13 cellular contexts compared by ENCODE assay signal in genomic region chr2:223959688-223960087, GRCh38. TPM values are rescaled to one million over a fixed set of nuclear protein-coding genes. Genes with fewer than 3 reads are reported as not detected.
DNase-seq lines count a peak whose midpoint lies in the region; ATAC-seq, FAIRE-seq and TF ChIP-seq lines count a peak whose summit lies in the region.
"Had no signal": no experiment of that assay in that cellular context is flagged by ENCODE, and none has a peak within 500 bp of the region (broad histone marks: within the 10 kb centered on the region; RNA-seq: fewer than 3 reads in every experiment).

No MANE protein-coding gene starts in this region.

- H4K20me1 ChIP-seq in GM12878 (ENCODE audit: control insufficient read depth, insufficient read depth): no peaks in the 10 kb centered on the region

- SMC1A ChIA-PET in GM12878 (lab: Charles Lee; ENCODE audit: uncharacterized antibody, unreplicated experiment): interaction anchor here (2.4 to 3.0 kb wide), 3 partner anchors 11 to 62 kb away, joined by 5 to 37 read pairs (median 9); no protein-coding TSS in a partner anchor

- H3K36me3 Mint-ChIP-seq in memory B cell: peaks cover 9% of the 10 kb centered on the region

- 22% methylated on average over 5 of the region's 5 CpGs for WGBS in GM12878 (ENCODE audit: insufficient coverage, insufficient replicate concordance, low lambda C conversion rate, missing lambda C conversion rate)

- ATAC-seq in GM12878 (no peak), memory B cell (ENCODE audit: low read depth) (no peak)

- H3K27ac ChIP-seq in ACC112 (ENCODE audit: low read depth, low read length) (no peak overlapping the region), GM12878 (ENCODE audit: control insufficient read depth, insufficient read depth) (no peak overlapping the region)
- H3K27ac ChIP-seq: vagina had no signal

- TF ChIP-seq POLR2A in GM12878 (IDR thresholded peaks at IDR 0.05; ENCODE audit: low read depth, low read length): no peak

- peaks cover 33% of the 10 kb centered on the region for H3K4me1 ChIP-seq in ACC112 (ENCODE audit: control insufficient read depth, insufficient read depth, low read length, unreplicated experiment)
- H3K4me1 ChIP-seq in GM12878 (ENCODE audit: control insufficient read depth, insufficient read depth, low read length): peaks cover 11% of the 10 kb centered on the region

- in situ Hi-C loops in GM12878 (cut with MboI): loop anchor here (10.0 kb wide), 1 partner anchor 625 kb away; the partner anchor contains the start of gene CUL3

- H2AFZ ChIP-seq in ACC112 (ENCODE audit: low read length, unreplicated experiment) (no peak overlapping the region), GM12878 (ENCODE audit: control insufficient read depth, low read depth, low read length) (no peak overlapping the region)

- H3K4me3 Mint-ChIP-seq in memory B cell: peak overlapping the region; percentile 41

- no peak overlapping the region for H3K27ac Mint-ChIP-seq in memory B cell

- H3K9me3 Mint-ChIP-seq in memory B cell: no peaks in the 10 kb centered on the region

- no peaks in the 10 kb centered on the region for H3K27me3 Mint-ChIP-seq in memory B cell

- no TSS peak for BruUV-seq in GM12878 (replicated peaks; lab: Mats Ljungman, UMichigan)

- TF ChIP-seq CTCF in HFF-Myc (IDR thresholded peaks at IDR 0.05; ENCODE audit: low read depth, low read length, missing control alignments): no peak
- TF ChIP-seq CTCF in GM12878 (IDR thresholded peaks at IDR 0.05 in 2 of 3, conservative IDR thresholded peaks at IDR 0.05 in 1 of 3; ENCODE audit: control insufficient read depth in 2 of 3, extremely low read depth in 1 of 3, insufficient read depth in 1 of 3, low read depth in 3 of 3, low read length in 3 of 3): no peak

- CTCF ChIA-PET in GM12878 (lab: Yijun Ruan, JAX): interaction anchor here (0.6 to 3.8 kb wide), 2 partner anchors 11 to 34 kb away, joined by 3 to 74 read pairs; no protein-coding TSS in a partner anchor

- peak overlapping the region; percentile 89 for H3K4me3 ChIP-seq in ACC112 (ENCODE audit: low read depth, low read length)
- H3K4me3 ChIP-seq in HFF-Myc (replicated peaks; ENCODE audit: low read depth, low read length): peak overlapping the region; percentile 1; the same call in 1 of the 2 replicates
- H3K4me3 ChIP-seq in GM12878: peak overlapping the region; percentile 56
- H3K4me3 ChIP-seq in H7 (ENCODE audit: insufficient read depth, low read depth, low read length): no peak overlapping the region
- H3K4me3 ChIP-seq: vagina had no signal

- no peaks in the 10 kb centered on the region for H3K9me3 ChIP-seq in GM12878 (replicated peaks; ENCODE audit: control insufficient read depth, insufficient read depth, low read length)
- H3K9me3 ChIP-seq: sigmoid colon, vagina had no signal

- peaks cover 60% of the 10 kb centered on the region for H3K79me2 ChIP-seq in ACC112 (ENCODE audit: control insufficient read depth, insufficient read depth, low read length, unreplicated experiment)
- peaks cover 63% of the 10 kb centered on the region for H3K79me2 ChIP-seq in GM12878 (ENCODE audit: control insufficient read depth, insufficient read depth, low read length)

- H3K4me1 Mint-ChIP-seq in memory B cell: peaks cover 31% of the 10 kb centered on the region

- H3K27me3 ChIP-seq in ACC112 (ENCODE audit: insufficient read depth, low read length): no peaks in the 10 kb centered on the region
- H3K27me3 ChIP-seq in GM12878 (replicated peaks in 1 of 2; ENCODE audit: control insufficient read depth in 2 of 2, insufficient read depth in 2 of 2, low read length in 1 of 2): no peaks in the 10 kb centered on the region
- H3K27me3 ChIP-seq in H7 (ENCODE audit: control insufficient read depth, insufficient read depth, low read length): no peaks in the 10 kb centered on the region
- H3K27me3 ChIP-seq: sigmoid colon, vagina had no signal

- intact Hi-C loops in GM12878 (cut with micrococcal nuclease; ENCODE audit: unreplicated experiment): loop anchor here (5.0 kb wide), 1 partner anchor 177 kb away; no protein-coding TSS in a partner anchor

- no peak for DNase-seq in HFF-Myc (ENCODE audit: extremely low read depth, low read depth)
- no peak for DNase-seq in GM12878 (ENCODE audit: low read depth, low spot score)
- no peak for DNase-seq in memory B cell (ENCODE audit: low spot score in 2 of 2)
- DNase-seq in mesenteric fat pad (ENCODE audit: low spot score): no peak
- DNase-seq in HCEC 1CT: no peak
- DNase-seq in H7: no peak
- no peak for DNase-seq in retina
- DNase-seq: activated CD4-positive, alpha-beta T cell treated with anti-CD3 and anti-CD28 coated beads for 1 hour; GDM1; NCI-H1105 treated with DMSO at 0.1 percent for 48 hours; sigmoid colon had no signal

- FAIRE-seq in GM12878 (lab: Jason Lieb, UNC): no peak

- RAD21 ChIA-PET in GM12878 (lab: Charles Lee; ENCODE audit: unreplicated experiment): interaction anchor here (1.2 to 3.5 kb wide), 2 partner anchors 10 to 199 kb away, joined by 4 to 25 read pairs; no protein-coding TSS in a partner anchor

- H3K36me3 ChIP-seq in ACC112 (ENCODE audit: insufficient read depth, low read length) (0 out of 2 replicates have a peak, but pooled peaks cover 3% of the 10 kb centered on the region), GM12878 (ENCODE audit: control insufficient read depth in 2 of 2, insufficient read depth in 2 of 2, low read length in 1 of 2) (peaks cover 0 to 14% of the 10 kb centered on the region in 2 experiments; a peak in 1 of 4 replicates), H7 (replicated peaks; ENCODE audit: control insufficient read depth, insufficient read depth, low read length) (peaks cover 14% of the 10 kb centered on the region)

- peak overlapping the region; percentile 52 for H3K9ac ChIP-seq in GM12878 (ENCODE audit: control insufficient read depth, insufficient read depth, low read length)

- TF ChIP-seq EP300 in GM12878 (IDR thresholded peaks at IDR 0.05; ENCODE audit: borderline replicate concordance in 1 of 2, control insufficient read depth in 1 of 2, low read depth in 2 of 2, low read length in 2 of 2): no peak

- no peak for TF ChIP-seq RAD21 in GM12878 (IDR thresholded peaks at IDR 0.05; ENCODE audit: insufficient read depth, low read depth, low read length)

- POLR2A ChIA-PET in GM12878 (lab: Charles Lee): no interaction called here

- peak overlapping the region; percentile 14 for H3K4me2 ChIP-seq in GM12878 (ENCODE audit: control insufficient read depth, insufficient read depth)

TF ChIP-seq in GM12878, 131 proteins besides CTCF, POLR2A, EP300 and RAD21:
- TF ChIP-seq CHD2 (IDR thresholded peaks at IDR 0.05; ENCODE audit: borderline replicate concordance, low read depth, low read length) (no peak), RAD51 (IDR thresholded peaks at IDR 0.05) (peak; percentile 73)

RNA-seq across cellular contexts. Expression of gene MRPL44, which starts 2.4 kb away (rescaled TPM):
- 10.5 and 11.2 TPM in 2 replicates for total RNA-seq in GM12878 (2013; cell fraction: nucleolus; rRNA removed)
- total RNA-seq in GM12878 (2014; rRNA removed) (39.5 and 43.2 TPM in 2 replicates), GM12878 (2014; rRNA removed; fragmentation: Illumina TruSeq; extraction: Trizol) (39.8 and 44.3 TPM in 2 replicates), GM12878 (2021) (28.9 and 30.6 TPM in 2 replicates), mesenteric fat pad (19.2 TPM)
- polyA plus RNA-seq in GM12878 (2011; ENCODE audit: low read depth): 28.9 TPM
- polyA plus RNA-seq in GM12878 (2011; rRNA removed) (29.7 and 36.8 TPM in 2 replicates), GM12878 (2014; fragmentation: Illumina TruSeq; extraction: Trizol) (38.7 and 40.9 TPM in 2 replicates), GM12878 (2014; fragmentation: Nextera tagmentation; extraction: Ambion mirVana) (10 to 100 TPM; 18.3 to 22.0 TPM), GM12878 (2014; rRNA removed) (34.6 and 36.2 TPM in 2 replicates), GM12878 (2016; fragmentation: Nextera tagmentation; extraction: Ambion mirVana) (10 to 100 TPM; 39.9 to 42.6 TPM)
- 25.2 and 28.7 TPM in 2 replicates for polyA plus RNA-seq in GM12878 (2011; cell fraction: cytosol; rRNA removed)
- 8.0 and 12.3 TPM in 2 replicates for polyA plus RNA-seq in GM12878 (2011; cell fraction: nucleus; rRNA removed)
- polyA plus RNA-seq in GM12878 (2012): 23.1 and 30.3 TPM in 2 replicates
- polyA minus RNA-seq in GM12878 (2011; rRNA and poly(A)+ RNA removed): 6.9 and 9.1 TPM in 2 replicates
- 7.7 and 13.1 TPM in 2 replicates for polyA minus RNA-seq in GM12878 (2011; cell fraction: cytosol; rRNA and poly(A)+ RNA removed)
- 5.2 and 7.7 TPM in 2 replicates for polyA minus RNA-seq in GM12878 (2011; cell fraction: nucleus; rRNA and poly(A)+ RNA removed)
- 80.7 and 88.1 TPM in 2 replicates for total RNA-seq in H7 (2014; rRNA removed; shearing (Covaris generic))

RNA-seq across cellular contexts. Expression of gene WDFY1, which starts 14.6 kb away (rescaled TPM):
- total RNA-seq in GM12878 (2013; cell fraction: nucleolus; rRNA removed): 74.7 and 94.2 TPM in 2 replicates
- total RNA-seq in GM12878 (2014; rRNA removed) (16.7 and 17.0 TPM in 2 replicates), GM12878 (2014; rRNA removed; fragmentation: Illumina TruSeq; extraction: Trizol) (13.2 and 14.3 TPM in 2 replicates), GM12878 (2021) (10.5 and 10.9 TPM in 2 replicates), mesenteric fat pad (41.7 TPM)
- polyA plus RNA-seq in GM12878 (2011; ENCODE audit: low read depth): 23.3 TPM
- polyA plus RNA-seq in GM12878 (2011; rRNA removed) (28.1 and 36.3 TPM in 2 replicates), GM12878 (2014; fragmentation: Illumina TruSeq; extraction: Trizol) (11.9 and 14.3 TPM in 2 replicates), GM12878 (2014; fragmentation: Nextera tagmentation; extraction: Ambion mirVana) (1 to 10 TPM; 2.9 to 4.6 TPM), GM12878 (2014; rRNA removed) (9.8 and 11.1 TPM in 2 replicates), GM12878 (2016; fragmentation: Nextera tagmentation; extraction: Ambion mirVana) (10 to 100 TPM; 20.3 to 22.0 TPM)
- 19.1 and 23.9 TPM in 2 replicates for polyA plus RNA-seq in GM12878 (2011; cell fraction: cytosol; rRNA removed)
- polyA plus RNA-seq in GM12878 (2011; cell fraction: nucleus; rRNA removed): 37.0 and 38.2 TPM in 2 replicates
- 31.3 and 31.7 TPM in 2 replicates for polyA plus RNA-seq in GM12878 (2012)
- 91.4 and 121 TPM in 2 replicates for polyA minus RNA-seq in GM12878 (2011; rRNA and poly(A)+ RNA removed)
- polyA minus RNA-seq in GM12878 (2011; cell fraction: cytosol; rRNA and poly(A)+ RNA removed): 10.2 and 11.4 TPM in 2 replicates
- 36.8 and 53.6 TPM in 2 replicates for polyA minus RNA-seq in GM12878 (2011; cell fraction: nucleus; rRNA and poly(A)+ RNA removed)
- 88.8 and 118 TPM in 2 replicates for total RNA-seq in H7 (2014; rRNA removed; shearing (Covaris generic))
